12 cellular contexts compared by ENCODE assay signal in genomic region chr18:31680836-31681568, GRCh38. TPM values are rescaled to one million over a fixed set of nuclear protein-coding genes. Genes with fewer than 3 reads are reported as not detected.
DNase-seq lines count a peak whose midpoint lies in the region; ATAC-seq and TF ChIP-seq lines count a peak whose summit lies in the region.
"Had no signal": no experiment of that assay in that cellular context is flagged by ENCODE, and none has a peak within 500 bp of the region (broad histone marks: within the 10 kb centered on the region; RNA-seq: fewer than 3 reads in every experiment).

No MANE protein-coding gene starts in this region.

- peaks cover 16% of the 10 kb centered on the region for H3K4me1 Mint-ChIP-seq in osteocyte (ENCODE audit: unreplicated experiment)

- DNase-seq in NCI-H345 (lab: John Stamatoyannopoulos, UW) (peak; percentile 20), NCI-H345 treated with DMSO at 0.1 percent for 48 hours (lab: John Stamatoyannopoulos, UW; ENCODE audit: unreplicated experiment) (no peak), Kasumi-1 (lab: John Stamatoyannopoulos, UW) (peak; percentile 18 to 20), cardiac fibroblast (ENCODE audit: low read depth in 2 of 2) (peak; percentile 14 to 48), osteocyte (ENCODE audit: extremely low spot score, unreplicated experiment) (no peak), NCI-H446 treated with DMSO at 0.1 percent for 48 hours (lab: John Stamatoyannopoulos, UW) (no peak), SKM-1 (lab: John Stamatoyannopoulos, UW; ENCODE audit: unreplicated experiment) (no peak)
- DNase-seq: activated CD4-positive, alpha-beta T cell treated with anti-CD3 and anti-CD28 coated beads for 36 hours; left ventricle myocardium superior had no signal

- H3K9me3 Mint-ChIP-seq in osteocyte (ENCODE audit: unreplicated experiment) = no peaks in the 10 kb centered on the region

- ATAC-seq in esophagus mucosa = no peak
- ATAC-seq: activated CD4-positive, alpha-beta T cell treated with anti-CD3 and anti-CD28 coated beads for 36 hours had no signal

- no peak overlapping the region for H3K4me3 Mint-ChIP-seq in osteocyte (ENCODE audit: unreplicated experiment)
- H3K4me3 Mint-ChIP-seq: activated CD4-positive, alpha-beta T cell treated with anti-CD3 and anti-CD28 coated beads for 36 hours; IgD-negative memory B cell had no signal

- H3K27ac Mint-ChIP-seq in osteocyte (ENCODE audit: unreplicated experiment) = no peak overlapping the region
- H3K27ac Mint-ChIP-seq: activated CD4-positive, alpha-beta T cell treated with anti-CD3 and anti-CD28 coated beads for 36 hours; CD4-positive, CD25-positive, alpha-beta regulatory T cell; IgD-negative memory B cell had no signal

- no peaks in the 10 kb centered on the region for H3K36me3 Mint-ChIP-seq in osteocyte (ENCODE audit: unreplicated experiment)
- H3K36me3 Mint-ChIP-seq: CD4-positive, CD25-positive, alpha-beta regulatory T cell; IgD-negative memory B cell had no signal

- no peaks in the 10 kb centered on the region for H3K27me3 Mint-ChIP-seq in osteocyte (ENCODE audit: unreplicated experiment)

- peak; percentile 9 for TF ChIP-seq CTCF in cardiac fibroblast (IDR thresholded peaks at IDR 0.05; ENCODE audit: low read depth, low read length)
- TF ChIP-seq CTCF in osteocyte (IDR thresholded peaks at IDR 0.05) = peak; percentile 35

- H3K4me3 ChIP-seq in cardiac fibroblast (replicated peaks in 1 of 2; ENCODE audit: low read depth in 2 of 2, low read length in 2 of 2) = no peak overlapping the region

RNA-seq across cellular contexts. Expression of gene B4GALT6, which starts 3.4 kb away (rescaled TPM):
- total RNA-seq in osteocyte (13.9 and 14.4 TPM in 2 replicates), esophagus mucosa (2.9 TPM)

Comparison
In these comparisons a context has a peak if more than half of its experiments do, and no peak if none do; other contexts are left out.
1. DNase-seq: peak in NCI-H345 (single experiment), Kasumi-1 (2 of 2) and cardiac fibroblast (2 of 2); none in NCI-H345 treated with DMSO at 0.1 percent for 48 hours (single experiment), osteocyte (single experiment), NCI-H446 treated with DMSO at 0.1 percent for 48 hours (single experiment) and SKM-1 (single experiment).